In the genomic region with DNA sequence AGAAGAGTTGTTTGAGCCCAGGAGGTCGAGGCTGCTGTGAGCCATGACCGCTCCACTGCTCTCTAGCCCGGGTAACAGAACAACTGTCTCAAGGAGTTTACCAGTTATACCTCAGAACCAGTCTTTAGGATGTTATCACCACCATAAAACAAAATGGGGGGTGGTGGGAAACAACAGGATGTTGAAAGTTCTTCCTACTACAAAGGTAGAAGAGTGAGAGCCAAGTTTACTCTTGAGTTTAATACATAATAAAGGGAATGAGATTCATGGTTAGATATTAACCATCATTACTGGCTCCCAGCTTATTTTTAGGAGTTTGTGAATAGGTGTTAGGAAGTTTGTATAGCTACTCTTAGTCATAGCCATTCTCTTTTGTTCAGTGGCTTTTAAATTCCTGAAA, we compare ENCODE assay signal across 19 cellular contexts.
"Had no signal": no experiment of that assay in that cellular context is flagged by ENCODE, and none has a peak within 500 bp of the region (broad histone marks: within the 10 kb centered on the region; RNA-seq: fewer than 3 reads in every experiment).

No MANE protein-coding gene starts in this region.

- H3K27me3 ChIP-seq: heart left ventricle, right lobe of liver, upper lobe of left lung had no signal

- ATAC-seq: heart left ventricle; left lobe of liver; psoas muscle; right lobe of liver; SK-N-SH treated with all-trans-retinoic acid at 6 μM for 48 hours; stimulated activated naive CD8-positive, alpha-beta T cell treated with anti-CD3 and anti-CD28 coated beads, Interleukin-15, amount 100 ng/mL, for 72 hours had no signal

- FAIRE-seq: frontal cortex had no signal

- DNase-seq: activated CD4-positive, alpha-beta T cell treated with anti-CD3 and anti-CD28 coated beads for 1 hour; activated CD4-positive, alpha-beta T cell treated with anti-CD3 and anti-CD28 coated beads, Interleukin-2, amount 50 U/mL, for 48 hours; activated gamma-delta T cell treated with Interleukin-2 at 50 U/mL for 16 hours; activated naive CD8-positive, alpha-beta T cell treated with anti-CD3 and anti-CD28 coated beads, Interleukin-2, amount 10 ng/mL, durations not matched to agents 7 days and 5 days; activated T-cell treated with anti-CD3 and anti-CD28 coated beads, Interleukin-2, amount 50 U/mL, for 48 hours; central memory CD4-positive, alpha-beta T cell; effector CD8-positive, alpha-beta T cell; heart left ventricle; mesendoderm; psoas muscle; right lobe of liver; stimulated activated naive CD8-positive, alpha-beta T cell treated with anti-CD3 and anti-CD28 coated beads, Interleukin-15, amount 100 ng/mL, for 72 hours; T-helper 1 cell; upper lobe of left lung had no signal

- H3K9me3 ChIP-seq: heart left ventricle, psoas muscle, right lobe of liver, upper lobe of left lung had no signal

- H3K27ac Mint-ChIP-seq: activated naive CD8-positive, alpha-beta T cell treated with anti-CD3 and anti-CD28 coated beads, Interleukin-2, amount 10 ng/mL, durations not matched to agents 7 days and 5 days; stimulated activated naive CD8-positive, alpha-beta T cell treated with anti-CD3 and anti-CD28 coated beads, Interleukin-15, amount 100 ng/mL, for 72 hours had no signal

- H3K4me3 ChIP-seq: heart left ventricle, psoas muscle, right lobe of liver, upper lobe of left lung had no signal

- H3K27ac ChIP-seq: epithelial cell of prostate, heart left ventricle, psoas muscle, right lobe of liver, upper lobe of left lung had no signal

- H3K27me3 Mint-ChIP-seq: activated naive CD8-positive, alpha-beta T cell treated with anti-CD3 and anti-CD28 coated beads, Interleukin-2, amount 10 ng/mL, durations not matched to agents 7 days and 5 days; brain; stimulated activated naive CD8-positive, alpha-beta T cell treated with anti-CD3 and anti-CD28 coated beads, Interleukin-15, amount 100 ng/mL, for 72 hours had no signal

- H3K4me3 Mint-ChIP-seq: activated naive CD8-positive, alpha-beta T cell treated with anti-CD3 and anti-CD28 coated beads, Interleukin-2, amount 10 ng/mL, durations not matched to agents 7 days and 5 days; brain; stimulated activated naive CD8-positive, alpha-beta T cell treated with anti-CD3 and anti-CD28 coated beads, Interleukin-15, amount 100 ng/mL, for 72 hours had no signal

- H3K4me1 Mint-ChIP-seq: activated naive CD8-positive, alpha-beta T cell treated with anti-CD3 and anti-CD28 coated beads, Interleukin-2, amount 10 ng/mL, durations not matched to agents 7 days and 5 days had no signal

- H3K9me3 Mint-ChIP-seq: activated naive CD8-positive, alpha-beta T cell treated with anti-CD3 and anti-CD28 coated beads, Interleukin-2, amount 10 ng/mL, durations not matched to agents 7 days and 5 days; brain; stimulated activated naive CD8-positive, alpha-beta T cell treated with anti-CD3 and anti-CD28 coated beads, Interleukin-15, amount 100 ng/mL, for 72 hours had no signal
